ENCODE assay signal across 8 cellular contexts in genomic region chr7:35029311-35029710, GRCh38.
"Had no signal": no experiment of that assay in that cellular context is flagged by ENCODE, and none has a peak within 500 bp of the region (broad histone marks: within the 10 kb centered on the region; RNA-seq: fewer than 3 reads in every experiment).

No MANE protein-coding gene starts in this region.

- H2AFZ ChIP-seq: GM23248 had no signal

- H3K36me3 ChIP-seq: HAP-1 had no signal

- H3K27ac ChIP-seq: GM23248, HL-60 had no signal

- ATAC-seq: HCT116, HepG2 had no signal

- H3K4me3 ChIP-seq: GM23248, HAP-1 had no signal

- H3K9me3 ChIP-seq: HAP-1 had no signal

- H3K9ac ChIP-seq: GM23248 had no signal

- DNase-seq: GM23248, GOT3, H7, KG1 had no signal

- FAIRE-seq: HepG2 had no signal
